17 cellular contexts compared by ENCODE assay signal in genomic region chr10:37685741-37686683, GRCh38.
"Had no signal": no experiment of that assay in that cellular context is flagged by ENCODE, and none has a peak within 500 bp of the region (broad histone marks: within the 10 kb centered on the region; RNA-seq: fewer than 3 reads in every experiment).

No MANE protein-coding gene starts in this region.

- H3K9me3 ChIP-seq: SJSA1 had no signal

- H3K4me3 ChIP-seq: SJSA1 had no signal

- H3K27me3 ChIP-seq: SJSA1 had no signal

- H3K36me3 ChIP-seq: SJSA1 had no signal

- H3K27ac ChIP-seq: SJSA1 had no signal

- DNase-seq: KBM-7, NCI-H1092, NCI-H1436, NCI-H187, NCI-H2029, NCI-H2081 treated with DMSO at 0.1 percent for 48 hours, NCI-H2171, NCI-H226, NCI-H446, NCI-H510A, NCI-H524 treated with DMSO at 0.1 percent for 48 hours, NCI-H69, NCI-H774, Right ventricle myocardium superior, RPMI8226, SIG-M5 had no signal

- H3K4me1 ChIP-seq: SJSA1 had no signal
